Comparison of ENCODE assay signal across 1 cellular context in genomic region chr11:121328213-121328966, GRCh38.
TF ChIP-seq lines count a peak whose summit lies in the region.

No MANE protein-coding gene starts in this region.

TF ChIP-seq in H1, 55 proteins besides CTCF, POLR2A, EP300 and RAD21:
- TF ChIP-seq SP1 (IDR thresholded peaks at IDR 0.05; ENCODE audit: low read depth, low read length) (no peak), CBX8 (IDR thresholded peaks at IDR 0.05; ENCODE audit: borderline replicate concordance, low read depth, low read length) (no peak), NANOG (IDR thresholded peaks at IDR 0.05; ENCODE audit: insufficient read depth, low read depth, low read length, poor library complexity, severe bottlenecking) (no peak), JUND (IDR thresholded peaks at IDR 0.05; ENCODE audit: low read length) (no peak), BACH1 (IDR thresholded peaks at IDR 0.05; ENCODE audit: low read length) (no peak), BRCA1 (IDR thresholded peaks at IDR 0.05; ENCODE audit: low read depth, low read length) (no peak), TBP (IDR thresholded peaks at IDR 0.05; ENCODE audit: low read depth, low read length) (no peak), MAFK (IDR thresholded peaks at IDR 0.05; ENCODE audit: low read depth, low read length) (no peak)
